ENCODE assay signal across 21 cellular contexts in the genomic region with DNA sequence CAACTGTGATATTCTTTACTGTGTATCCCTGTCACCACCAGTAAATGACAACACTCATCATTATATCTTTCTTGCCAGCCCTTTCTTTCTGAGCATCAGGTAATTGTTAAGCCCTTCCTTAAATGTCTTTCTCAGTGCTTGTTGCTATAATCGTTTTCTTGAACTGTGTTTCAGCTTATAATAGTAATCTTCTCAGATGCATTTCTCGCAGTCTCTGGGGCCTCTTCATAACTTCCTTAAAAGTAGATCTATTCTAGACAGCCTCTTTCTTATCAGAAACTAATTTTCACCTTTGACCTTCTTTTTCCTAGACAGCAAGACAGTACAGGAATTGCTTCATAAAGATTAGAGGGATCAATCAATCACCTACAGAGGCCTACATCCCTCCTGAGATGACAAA.
DNase-seq lines count a peak whose midpoint lies in the region; ATAC-seq and TF ChIP-seq lines count a peak whose summit lies in the region.
"Had no signal": no experiment of that assay in that cellular context is flagged by ENCODE, and none has a peak within 500 bp of the region (broad histone marks: within the 10 kb centered on the region; RNA-seq: fewer than 3 reads in every experiment).

No MANE protein-coding gene starts in this region.

- H3K36me3 ChIP-seq in BLaER1, result no peaks in the 10 kb centered on the region
- H3K36me3 ChIP-seq: adrenal gland, esophagus squamous epithelium, sigmoid colon, stomach had no signal

- H3K4me3 ChIP-seq in BLaER1, result no peak overlapping the region
- H3K4me3 ChIP-seq: A549, adrenal gland, esophagus squamous epithelium, sigmoid colon, stomach had no signal

- no peak overlapping the region for H3K4me3 Mint-ChIP-seq in glutamatergic neuron (ENCODE audit: unreplicated experiment)
- H3K4me3 Mint-ChIP-seq: CD14-positive monocyte; immature natural killer cell; T-helper 1 cell treated with Interleukin-12 subunit alpha and Interleukin-12 subunit beta and Interleukin-4 antibody, amounts not matched to agents 30 μg/mL and 1 μg/mL, for 36 hours had no signal

- H3K27ac Mint-ChIP-seq in glutamatergic neuron (ENCODE audit: unreplicated experiment), result no peak overlapping the region
- H3K27ac Mint-ChIP-seq: CD14-positive monocyte; immature natural killer cell; T-helper 1 cell treated with Interleukin-12 subunit alpha and Interleukin-12 subunit beta and Interleukin-4 antibody, amounts not matched to agents 30 μg/mL and 1 μg/mL, for 36 hours had no signal

- no peak overlapping the region for H3K9ac ChIP-seq in BLaER1

- no peaks in the 10 kb centered on the region for H3K4me1 Mint-ChIP-seq in glutamatergic neuron (ENCODE audit: low read depth, unreplicated experiment)
- H3K4me1 Mint-ChIP-seq: CD14-positive monocyte, immature natural killer cell had no signal

- peak overlapping the region; percentile 23; the same call in 1 of the 2 replicates for H3K27ac ChIP-seq in BLaER1
- H3K27ac ChIP-seq: A549, adrenal gland, esophagus squamous epithelium, sigmoid colon, stomach had no signal

- H3K27me3 Mint-ChIP-seq in glutamatergic neuron (ENCODE audit: unreplicated experiment), result no peaks in the 10 kb centered on the region

- TF ChIP-seq CTCF in glutamatergic neuron (IDR thresholded peaks at IDR 0.05; ENCODE audit: partially characterized antibody, unreplicated experiment), result no peak

- H3K27me3 ChIP-seq in BLaER1, result no peaks in the 10 kb centered on the region
- H3K27me3 ChIP-seq: adrenal gland, esophagus squamous epithelium, sigmoid colon, stomach had no signal

- H3K9me3 Mint-ChIP-seq in glutamatergic neuron (ENCODE audit: unreplicated experiment), result no peaks in the 10 kb centered on the region
- H3K9me3 Mint-ChIP-seq: T-helper 1 cell treated with Interleukin-12 subunit alpha and Interleukin-12 subunit beta and Interleukin-4 antibody, amounts not matched to agents 30 μg/mL and 1 μg/mL, for 36 hours had no signal

- ATAC-seq in GM19035 (IDR thresholded peaks at IDR 0.05; ENCODE audit: unreplicated experiment) (peak; percentile 19), HG02588 (IDR thresholded peaks at IDR 0.05; ENCODE audit: unreplicated experiment) (peak; percentile 20), HG03280 (IDR thresholded peaks at IDR 0.05; ENCODE audit: unreplicated experiment) (peak; percentile 18)
- ATAC-seq: A549, HCT116 had no signal

- no peaks in the 10 kb centered on the region for H4K20me1 ChIP-seq in BLaER1

- DNase-seq in NCI-H1436 treated with DMSO at 0.1 percent for 48 hours (lab: John Stamatoyannopoulos, UW) (no peak), glutamatergic neuron (no peak), NCI-H2029 treated with DMSO at 0.1 percent for 48 hours (lab: John Stamatoyannopoulos, UW) (no peak), NCI-H1417 treated with DMSO at 0.1 percent for 48 hours (lab: John Stamatoyannopoulos, UW) (no peak)
- DNase-seq: activated CD4-positive, CD25-positive, alpha-beta regulatory T cell; adrenal gland; caudate nucleus; DMS53; esophagus squamous epithelium; immature natural killer cell; NCI-H345; sigmoid colon; stomach had no signal

- H3K9me3 ChIP-seq in BLaER1, result no peaks in the 10 kb centered on the region
- H3K9me3 ChIP-seq: A549, adrenal gland, esophagus squamous epithelium, sigmoid colon, stomach had no signal

- H3K36me3 Mint-ChIP-seq in glutamatergic neuron (ENCODE audit: unreplicated experiment), result no peaks in the 10 kb centered on the region
- H3K36me3 Mint-ChIP-seq: CD14-positive monocyte, immature natural killer cell had no signal

- peak overlapping the region; percentile 65 for H3K4me2 ChIP-seq in BLaER1
- H3K4me2 ChIP-seq: A549 had no signal

- H3K4me1 ChIP-seq in BLaER1, result peaks cover 24% of the 10 kb centered on the region
- H3K4me1 ChIP-seq: A549, adrenal gland, esophagus squamous epithelium, sigmoid colon, stomach had no signal
